In genomic region chr3:62604746-62605351, GRCh38 we compare ENCODE assay signal across 28 cellular contexts.
DNase-seq lines count a peak whose midpoint lies in the region; FAIRE-seq and TF ChIP-seq lines count a peak whose summit lies in the region.
"Had no signal": no experiment of that assay in that cellular context is flagged by ENCODE, and none has a peak within 500 bp of the region (broad histone marks: within the 10 kb centered on the region; RNA-seq: fewer than 3 reads in every experiment).

No MANE protein-coding gene starts in this region.

- H3K9ac ChIP-seq in astrocyte (ENCODE audit: low read length): peak overlapping the region; percentile 83
- H3K9ac ChIP-seq: parathyroid adenoma had no signal

- POLR2A ChIA-PET in HEK293 (lab: Yijun Ruan, JAX): interaction anchor here (0.6 kb wide), 1 partner anchor 595 kb away, joined by 3 read pairs; no protein-coding TSS in a partner anchor

- H4K20me1 ChIP-seq in astrocyte (ENCODE audit: insufficient read depth, low read length): no peaks in the 10 kb centered on the region

- peak overlapping the region; percentile 83 for H3K4me2 ChIP-seq in astrocyte (ENCODE audit: low read length)
- H3K4me2 ChIP-seq: GM23338 had no signal

- peaks cover 51% of the 10 kb centered on the region for H3K4me1 Mint-ChIP-seq in astrocyte (ENCODE audit: low read depth, unreplicated experiment)
- H3K4me1 Mint-ChIP-seq: activated CD4-positive, alpha-beta T cell treated with anti-CD3 and anti-CD28 coated beads, Interleukin-2, amount 10 ng/mL, durations not matched to agents 7 days and 5 days; CD4-positive, alpha-beta memory T cell; naive B cell; stimulated activated memory B cell treated with anti-CD40 and anti-IgM and Interleukin-4, amounts not matched to agents 10 μg/mL and 1 μg/mL and 100 μg/mL, for 72 hours had no signal

- no peaks in the 10 kb centered on the region for H3K36me3 Mint-ChIP-seq in astrocyte (ENCODE audit: low read depth, unreplicated experiment)
- H3K36me3 Mint-ChIP-seq: CD4-positive, alpha-beta memory T cell; naive B cell; stimulated activated memory B cell treated with anti-CD40 and anti-IgM and Interleukin-4, amounts not matched to agents 10 μg/mL and 1 μg/mL and 100 μg/mL, for 72 hours had no signal

- H3K79me2 ChIP-seq in ACC112 (ENCODE audit: control insufficient read depth, insufficient read depth, low read length, unreplicated experiment) (no peaks in the 10 kb centered on the region), astrocyte (ENCODE audit: insufficient read depth, low read length) (no peaks in the 10 kb centered on the region)
- H3K79me2 ChIP-seq: parathyroid adenoma had no signal

- no peak for DNase-seq in astrocyte (ENCODE audit: low read depth)
- DNase-seq in left kidney (ENCODE audit: low read depth, low spot score): peak; percentile 27
- no peak for DNase-seq in iPS-NIHi7 (ENCODE audit: extremely low spot score)
- no peak for DNase-seq in activated CD4-positive, CD25-positive, alpha-beta regulatory T cell treated with anti-CD3 and anti-CD28 coated beads, Interleukin-2, amount 50 U/mL, for 72 hours
- DNase-seq in GM20000 (ENCODE audit: low spot score): no peak
- DNase-seq in mesenteric fat pad (ENCODE audit: low spot score): no peak
- DNase-seq: activated CD4-positive, alpha-beta T cell treated with anti-CD3 and anti-CD28 coated beads, Interleukin-2, amount 10 ng/mL, durations not matched to agents 7 days and 5 days; activated CD8-positive, alpha-beta memory T cell treated with anti-CD3 and anti-CD28 coated beads, Interleukin-2, amount 50 U/mL, for 4 hours; CD4-positive, alpha-beta memory T cell; cortex of kidney; DMS79; hippocampal formation; islet precursor cell; naive B cell; NCI-H187 treated with DMSO at 0.1 percent for 48 hours; NCI-H510A; right lobe of liver; SHP77 treated with DMSO at 0.1 percent for 48 hours had no signal

- no peaks in the 10 kb centered on the region for H3K36me3 ChIP-seq in ACC112 (ENCODE audit: insufficient read depth, low read length)
- no peaks in the 10 kb centered on the region for H3K36me3 ChIP-seq in HEK293 (ENCODE audit: control insufficient read depth in 2 of 2, insufficient read depth in 1 of 2, low read length in 2 of 2)
- H3K36me3 ChIP-seq in astrocyte (ENCODE audit: insufficient read depth, low read length): no peaks in the 10 kb centered on the region
- H3K36me3 ChIP-seq: right lobe of liver, thyroid gland had no signal

- no peak overlapping the region for H3K4me3 Mint-ChIP-seq in astrocyte (ENCODE audit: unreplicated experiment)
- H3K4me3 Mint-ChIP-seq: activated CD4-positive, alpha-beta T cell treated with anti-CD3 and anti-CD28 coated beads, Interleukin-2, amount 10 ng/mL, durations not matched to agents 7 days and 5 days; CD4-positive, alpha-beta memory T cell; GM23338; naive B cell; stimulated activated memory B cell treated with anti-CD40 and anti-IgM and Interleukin-4, amounts not matched to agents 10 μg/mL and 1 μg/mL and 100 μg/mL, for 72 hours; T-helper 1 cell treated with Interleukin-12 subunit alpha and Interleukin-12 subunit beta and Interleukin-4 antibody, amounts not matched to agents 30 μg/mL and 1 μg/mL, for 36 hours had no signal

- H3K27ac ChIP-seq in ACC112 (ENCODE audit: low read depth, low read length): peak overlapping the region; percentile 100
- H3K27ac ChIP-seq in HEK293 (ENCODE audit: extremely low read depth, low read depth, low read length): no peak overlapping the region
- peak overlapping the region; percentile 98 for H3K27ac ChIP-seq in astrocyte (ENCODE audit: low read depth, low read length)
- H3K27ac ChIP-seq: parathyroid adenoma, right lobe of liver had no signal

- no peak for FAIRE-seq in astrocyte (lab: Jason Lieb, UNC)
- FAIRE-seq: GM12878, GM19239 had no signal

- CTCF ChIA-PET in HEK293 (lab: Yijun Ruan, JAX): interaction anchor here (1.1 to 1.2 kb wide), 3 partner anchors 18 to 403 kb away, joined by 3 to 5 read pairs (median 4); no protein-coding TSS in a partner anchor

- TF ChIP-seq CTCF in HEK293 (tag by site-specific recombination; IDR thresholded peaks at IDR 0.05) (no peak), astrocyte (IDR thresholded peaks at IDR 0.05; ENCODE audit: insufficient read depth, low read depth, low read length) (no peak), GM20000 (IDR thresholded peaks at IDR 0.05; ENCODE audit: extremely low read depth, missing control alignments) (no peak)

- peaks cover 3% of the 10 kb centered on the region for H3K9me3 Mint-ChIP-seq in astrocyte (ENCODE audit: unreplicated experiment)
- H3K9me3 Mint-ChIP-seq: activated CD4-positive, alpha-beta T cell treated with anti-CD3 and anti-CD28 coated beads, Interleukin-2, amount 10 ng/mL, durations not matched to agents 7 days and 5 days; GM23338; stimulated activated memory B cell treated with anti-CD40 and anti-IgM and Interleukin-4, amounts not matched to agents 10 μg/mL and 1 μg/mL and 100 μg/mL, for 72 hours; T-helper 1 cell treated with Interleukin-12 subunit alpha and Interleukin-12 subunit beta and Interleukin-4 antibody, amounts not matched to agents 30 μg/mL and 1 μg/mL, for 36 hours had no signal

- H3K27me3 ChIP-seq in ACC112 (ENCODE audit: insufficient read depth, low read length) (no peaks in the 10 kb centered on the region), astrocyte (ENCODE audit: insufficient read depth, low read length) (no peaks in the 10 kb centered on the region)
- H3K27me3 ChIP-seq: right lobe of liver, thyroid gland had no signal

- H3K4me3 ChIP-seq in ACC112 (ENCODE audit: low read depth, low read length): 0 out of 2 replicates have a peak overlapping the region, but pooled peaks have one; percentile 23
- H3K4me3 ChIP-seq in HEK293 (ENCODE audit: low read depth, low read length): no peak overlapping the region
- no peak overlapping the region for H3K4me3 ChIP-seq in astrocyte (ENCODE audit: insufficient read depth, low read depth, low read length)
- H3K4me3 ChIP-seq: GM12878, GM23338, lung, right lobe of liver, thyroid gland had no signal

- H3K27ac Mint-ChIP-seq in astrocyte (ENCODE audit: unreplicated experiment): peak overlapping the region; percentile 73
- H3K27ac Mint-ChIP-seq: activated CD4-positive, alpha-beta T cell treated with anti-CD3 and anti-CD28 coated beads, Interleukin-2, amount 10 ng/mL, durations not matched to agents 7 days and 5 days; CD4-positive, alpha-beta memory T cell; GM23338; naive B cell; stimulated activated memory B cell treated with anti-CD40 and anti-IgM and Interleukin-4, amounts not matched to agents 10 μg/mL and 1 μg/mL and 100 μg/mL, for 72 hours; T-helper 1 cell treated with Interleukin-12 subunit alpha and Interleukin-12 subunit beta and Interleukin-4 antibody, amounts not matched to agents 30 μg/mL and 1 μg/mL, for 36 hours had no signal

- no peaks in the 10 kb centered on the region for H3K27me3 Mint-ChIP-seq in astrocyte (ENCODE audit: low read depth, unreplicated experiment)
- H3K27me3 Mint-ChIP-seq: activated CD4-positive, alpha-beta T cell treated with anti-CD3 and anti-CD28 coated beads, Interleukin-2, amount 10 ng/mL, durations not matched to agents 7 days and 5 days; CD4-positive, alpha-beta memory T cell; stimulated activated memory B cell treated with anti-CD40 and anti-IgM and Interleukin-4, amounts not matched to agents 10 μg/mL and 1 μg/mL and 100 μg/mL, for 72 hours had no signal

- H3K9me3 ChIP-seq in HEK293 (ENCODE audit: control insufficient read depth, insufficient read depth, low read depth, low read length): no peaks in the 10 kb centered on the region
- H3K9me3 ChIP-seq in astrocyte (ENCODE audit: insufficient read depth, low read depth, low read length): no peaks in the 10 kb centered on the region
- H3K9me3 ChIP-seq: right lobe of liver, thyroid gland had no signal

- peaks cover 79% of the 10 kb centered on the region for H3K4me1 ChIP-seq in ACC112 (ENCODE audit: control insufficient read depth, insufficient read depth, low read length, unreplicated experiment)
- peaks cover 2% of the 10 kb centered on the region; the same call in 1 of the 2 replicates for H3K4me1 ChIP-seq in HEK293 (ENCODE audit: control insufficient read depth, insufficient read depth, low read length)
- H3K4me1 ChIP-seq in astrocyte (ENCODE audit: insufficient read depth, low read length): peaks cover 65% of the 10 kb centered on the region
- H3K4me1 ChIP-seq: parathyroid adenoma, right lobe of liver had no signal

- no peak overlapping the region for H2AFZ ChIP-seq in ACC112 (ENCODE audit: low read length, unreplicated experiment)
- H2AFZ ChIP-seq in astrocyte (ENCODE audit: low read depth, low read length): no peak overlapping the region
- H2AFZ ChIP-seq: GM23338, parathyroid adenoma had no signal

TF ChIP-seq in HEK293, 187 proteins besides CTCF, POLR2A, EP300 and RAD21:
- TF ChIP-seq REPIN1 (tag by site-specific recombination; IDR thresholded peaks at IDR 0.05; ENCODE audit: low read depth) (no peak), GLIS1 (tag by site-specific recombination; IDR thresholded peaks at IDR 0.05) (0 out of 2 replicates have a peak, but pooled peaks have one; percentile 10), SP7 (tag by site-specific recombination; IDR thresholded peaks at IDR 0.05) (peak; percentile 96)
TF ChIP-seq in HEK293: peak in this region for 2.
